Comparison of ENCODE assay signal across 9 cellular contexts in the genomic region with DNA sequence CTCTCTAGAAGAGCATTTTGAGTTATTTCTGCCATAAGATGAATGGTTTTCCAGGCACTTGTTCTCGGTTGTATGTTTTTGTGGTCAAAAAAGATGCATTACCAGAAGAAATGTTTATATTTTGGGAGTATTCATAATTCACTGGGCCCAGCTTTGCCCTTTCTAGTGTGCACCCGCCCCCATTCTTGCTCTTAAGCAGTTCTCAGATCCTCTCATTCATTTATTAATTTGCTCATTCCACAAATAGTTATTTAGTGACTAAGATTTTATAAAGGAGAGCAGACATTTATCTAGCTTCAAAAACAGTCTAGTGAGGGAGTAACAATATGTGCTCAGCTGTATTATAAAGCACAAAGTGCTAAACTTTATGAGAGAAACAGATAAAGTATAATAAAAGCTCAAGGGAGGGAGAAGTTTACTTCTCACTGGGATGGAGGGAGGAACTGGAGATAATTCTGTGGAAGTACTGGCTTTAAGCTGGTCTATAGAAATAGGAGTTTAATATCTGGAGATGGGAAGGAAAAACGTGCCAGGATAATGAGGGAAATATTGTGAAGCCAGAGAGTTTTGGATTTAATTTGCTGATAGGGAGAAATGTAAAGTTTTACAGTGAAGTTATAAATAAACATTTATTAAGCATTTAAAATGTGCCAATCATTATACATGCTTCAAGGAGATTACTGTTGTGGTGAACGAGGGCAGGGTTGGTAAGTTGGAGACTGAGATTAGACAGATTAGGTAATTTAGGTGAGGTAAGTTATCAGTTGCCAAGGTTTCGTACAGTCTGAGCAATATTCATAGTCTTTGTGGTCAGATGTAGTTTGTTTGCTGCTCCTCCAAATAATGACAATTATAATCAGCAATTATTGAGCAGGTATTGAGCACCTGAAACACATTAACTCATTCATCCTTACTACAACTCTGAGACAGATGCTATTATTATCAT. TPM values are rescaled to one million over a fixed set of nuclear protein-coding genes. Genes with fewer than 3 reads are reported as not detected.
DNase-seq lines count a peak whose midpoint lies in the region; ATAC-seq, FAIRE-seq and TF ChIP-seq lines count a peak whose summit lies in the region.
"Had no signal": no experiment of that assay in that cellular context is flagged by ENCODE, and none has a peak within 500 bp of the region (broad histone marks: within the 10 kb centered on the region; RNA-seq: fewer than 3 reads in every experiment).

No MANE protein-coding gene starts in this region.

- H3K4me1 ChIP-seq in skeletal muscle tissue (ENCODE audit: control insufficient read depth in 3 of 3, insufficient read depth in 3 of 3, low read length in 3 of 3): peaks cover 10 to 33% (median 21%) of the 10 kb centered on the region in 3 donors

- H3K9ac ChIP-seq in skeletal muscle tissue (ENCODE audit: low read depth in 1 of 3, low read length in 3 of 3): peak overlapping the region in 2 of 3 donors; percentile 1 to 40

- peak overlapping the region; percentile 93 to 96 for H3K27ac Mint-ChIP-seq in T-cell

- no peaks in the 10 kb centered on the region for H3K36me3 ChIP-seq in skeletal muscle tissue (ENCODE audit: control insufficient read depth in 3 of 3, insufficient read depth in 3 of 3, low read length in 3 of 3)

- CTCF ChIA-PET in T-cell (lab: Charles Lee): interaction anchor here (0.5 to 13.6 kb wide), 7 partner anchors 10 to 524 kb away, joined by 3 to 364 read pairs (median 4); no protein-coding TSS in a partner anchor

- H3K4me3 Mint-ChIP-seq in T-cell: peak overlapping the region; percentile 43 to 74 (median 61)

- DNase-seq in GM12891 (ENCODE audit: insufficient read length, low spot score) (no peak), T-cell (peak in 1 of 34 experiments; percentile 5), erythroblast (lab: John Stamatoyannopoulos, UW) (peak; percentile 33 to 54), DMS79 (lab: John Stamatoyannopoulos, UW) (no peak), NCI-H1436 (lab: John Stamatoyannopoulos, UW) (no peak), occipital lobe (lab: John Stamatoyannopoulos, UW) (no peak)
- DNase-seq: NCI-H187 had no signal

- FAIRE-seq in GM12891 (lab: Jason Lieb, UNC): peak; percentile 57

- TF ChIP-seq POLR2A in GM12891 (IDR thresholded peaks at IDR 0.05; ENCODE audit: low read depth, low read length): no peak
- no peak for TF ChIP-seq POLR2A in erythroblast (IDR thresholded peaks at IDR 0.05; ENCODE audit: low read length)

- H3K36me3 Mint-ChIP-seq in T-cell: no peaks in the 10 kb centered on the region

- peaks cover 81 to 84% (median 83%) of the 10 kb centered on the region in 3 donors for H3K4me1 Mint-ChIP-seq in T-cell

- no peaks in the 10 kb centered on the region for H3K9me3 ChIP-seq in skeletal muscle tissue (ENCODE audit: control insufficient read depth in 3 of 3, low read length in 3 of 3)

- no peak overlapping the region for H3K4me3 ChIP-seq in skeletal muscle tissue (ENCODE audit: low read length in 3 of 3)

- no peak overlapping the region for H3K27ac ChIP-seq in skeletal muscle tissue (ENCODE audit: low read depth, low read length)

- H3K27me3 ChIP-seq in skeletal muscle tissue (ENCODE audit: control insufficient read depth in 3 of 3, insufficient read depth in 3 of 3, low read length in 3 of 3): no peaks in the 10 kb centered on the region

- ATAC-seq in T-cell (replicated peaks in 1 of 4) (peak in 1 of 4 experiments; percentile 34), HG03025 (IDR thresholded peaks at IDR 0.05; ENCODE audit: low FRiP score, unreplicated experiment) (no peak)

- no peaks in the 10 kb centered on the region for H3K27me3 Mint-ChIP-seq in T-cell

- H3K9me3 Mint-ChIP-seq in T-cell: no peaks in the 10 kb centered on the region

- POLR2A ChIA-PET in T-cell (lab: Charles Lee): interaction anchor here in 1 of 2 donors (1.2 kb wide), 1 partner anchor 64 kb away, joined by 12 read pairs; no protein-coding TSS in a partner anchor

TF ChIP-seq in GM12891, 5 proteins besides CTCF, POLR2A, EP300 and RAD21:
- TF ChIP-seq POLR2AphosphoS5 (IDR thresholded peaks at IDR 0.05; ENCODE audit: low read depth, low read length) (no peak), POU2F2 (IDR thresholded peaks at IDR 0.05; ENCODE audit: low read depth, low read length) (no peak), PAX5 (IDR thresholded peaks at IDR 0.05; ENCODE audit: insufficient read depth, low read length, severe bottlenecking) (no peak), TAF1 (IDR thresholded peaks at IDR 0.05; ENCODE audit: low read depth, low read length) (no peak), SPI1 (IDR thresholded peaks at IDR 0.05; ENCODE audit: low read depth, low read length) (no peak)

RNA-seq across cellular contexts. Expression of gene MACF1, which starts 9.1 kb away (rescaled TPM):
- 41.6 TPM for polyA plus RNA-seq in GM12891 (2012; ENCODE audit: low read depth, missing spikeins)
- total RNA-seq in T-cell (100 to 1,000 TPM; 232 to 596 (median 258) TPM), skeletal muscle tissue (226 TPM), occipital lobe (341 TPM)

Comparison
In these comparisons a context has a peak if more than half of its experiments do, and no peak if none do; other contexts are left out.
1. DNase-seq: peak in erythroblast (2 of 2); none in GM12891 (single experiment), DMS79 (single experiment), NCI-H1436 (single experiment) and occipital lobe (single experiment).